In genomic region chr4:98995183-98996055, GRCh38 we compare ENCODE assay signal across 1 cellular context.
TF ChIP-seq lines count a peak whose summit lies in the region.

TSS of gene METAP1 (plus strand) at chr4:98995721. CDS start at chr4:98995754, 33 bp downstream.

TF ChIP-seq in HepG2, 621 proteins besides CTCF, POLR2A, EP300 and RAD21 (continued from another document and continues in another):
- TF ChIP-seq, protein P1, sequence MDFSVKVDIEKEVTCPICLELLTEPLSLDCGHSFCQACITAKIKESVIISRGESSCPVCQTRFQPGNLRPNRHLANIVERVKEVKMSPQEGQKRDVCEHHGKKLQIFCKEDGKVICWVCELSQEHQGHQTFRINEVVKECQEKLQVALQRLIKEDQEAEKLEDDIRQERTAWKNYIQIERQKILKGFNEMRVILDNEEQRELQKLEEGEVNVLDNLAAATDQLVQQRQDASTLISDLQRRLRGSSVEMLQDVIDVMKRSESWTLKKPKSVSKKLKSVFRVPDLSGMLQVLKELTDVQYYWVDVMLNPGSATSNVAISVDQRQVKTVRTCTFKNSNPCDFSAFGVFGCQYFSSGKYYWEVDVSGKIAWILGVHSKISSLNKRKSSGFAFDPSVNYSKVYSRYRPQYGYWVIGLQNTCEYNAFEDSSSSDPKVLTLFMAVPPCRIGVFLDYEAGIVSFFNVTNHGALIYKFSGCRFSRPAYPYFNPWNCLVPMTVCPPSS (IDR thresholded peaks at IDR 0.05): no peak
- TF ChIP-seq ZNF780A (CRISPR knock-in tag; IDR thresholded peaks at IDR 0.05): no peak
- peak; percentile 73 for TF ChIP-seq MYC (CRISPR knock-in tag; IDR thresholded peaks at IDR 0.05; ENCODE audit: borderline replicate concordance)
- TF ChIP-seq HBP1 (CRISPR knock-in tag; IDR thresholded peaks at IDR 0.05; ENCODE audit: low read depth): no peak; the same call in 1 of the 2 replicates
- TF ChIP-seq ZNF879 (CRISPR knock-in tag; IDR thresholded peaks at IDR 0.05): no peak
- TF ChIP-seq ZBTB7A (CRISPR knock-in tag; IDR thresholded peaks at IDR 0.05): no peak
- no peak for TF ChIP-seq ZHX2 (IDR thresholded peaks at IDR 0.05; ENCODE audit: low read depth)
- TF ChIP-seq ZHX2 (CRISPR knock-in tag; IDR thresholded peaks at IDR 0.05; ENCODE audit: borderline replicate concordance): no peak
- TF ChIP-seq REXO4 (CRISPR knock-in tag; IDR thresholded peaks at IDR 0.05; ENCODE audit: borderline replicate concordance): no peak
- no peak for TF ChIP-seq SMAD9 (CRISPR knock-in tag; IDR thresholded peaks at IDR 0.05)
- TF ChIP-seq POGK (CRISPR knock-in tag; conservative IDR thresholded peaks at IDR 0.05): peak; percentile 80; the same call in 1 of the 2 replicates
- TF ChIP-seq SAP130 (CRISPR knock-in tag; IDR thresholded peaks at IDR 0.05; ENCODE audit: low read depth): peak; percentile 79
- no peak; the same call in 1 of the 2 replicates for TF ChIP-seq ZNF331 (CRISPR knock-in tag; IDR thresholded peaks at IDR 0.05)
- no peak for TF ChIP-seq PLRG1 (conservative IDR thresholded peaks at IDR 0.05)
- no peak for TF ChIP-seq THAP7 (CRISPR knock-in tag; IDR thresholded peaks at IDR 0.05)
- TF ChIP-seq, protein P2, sequence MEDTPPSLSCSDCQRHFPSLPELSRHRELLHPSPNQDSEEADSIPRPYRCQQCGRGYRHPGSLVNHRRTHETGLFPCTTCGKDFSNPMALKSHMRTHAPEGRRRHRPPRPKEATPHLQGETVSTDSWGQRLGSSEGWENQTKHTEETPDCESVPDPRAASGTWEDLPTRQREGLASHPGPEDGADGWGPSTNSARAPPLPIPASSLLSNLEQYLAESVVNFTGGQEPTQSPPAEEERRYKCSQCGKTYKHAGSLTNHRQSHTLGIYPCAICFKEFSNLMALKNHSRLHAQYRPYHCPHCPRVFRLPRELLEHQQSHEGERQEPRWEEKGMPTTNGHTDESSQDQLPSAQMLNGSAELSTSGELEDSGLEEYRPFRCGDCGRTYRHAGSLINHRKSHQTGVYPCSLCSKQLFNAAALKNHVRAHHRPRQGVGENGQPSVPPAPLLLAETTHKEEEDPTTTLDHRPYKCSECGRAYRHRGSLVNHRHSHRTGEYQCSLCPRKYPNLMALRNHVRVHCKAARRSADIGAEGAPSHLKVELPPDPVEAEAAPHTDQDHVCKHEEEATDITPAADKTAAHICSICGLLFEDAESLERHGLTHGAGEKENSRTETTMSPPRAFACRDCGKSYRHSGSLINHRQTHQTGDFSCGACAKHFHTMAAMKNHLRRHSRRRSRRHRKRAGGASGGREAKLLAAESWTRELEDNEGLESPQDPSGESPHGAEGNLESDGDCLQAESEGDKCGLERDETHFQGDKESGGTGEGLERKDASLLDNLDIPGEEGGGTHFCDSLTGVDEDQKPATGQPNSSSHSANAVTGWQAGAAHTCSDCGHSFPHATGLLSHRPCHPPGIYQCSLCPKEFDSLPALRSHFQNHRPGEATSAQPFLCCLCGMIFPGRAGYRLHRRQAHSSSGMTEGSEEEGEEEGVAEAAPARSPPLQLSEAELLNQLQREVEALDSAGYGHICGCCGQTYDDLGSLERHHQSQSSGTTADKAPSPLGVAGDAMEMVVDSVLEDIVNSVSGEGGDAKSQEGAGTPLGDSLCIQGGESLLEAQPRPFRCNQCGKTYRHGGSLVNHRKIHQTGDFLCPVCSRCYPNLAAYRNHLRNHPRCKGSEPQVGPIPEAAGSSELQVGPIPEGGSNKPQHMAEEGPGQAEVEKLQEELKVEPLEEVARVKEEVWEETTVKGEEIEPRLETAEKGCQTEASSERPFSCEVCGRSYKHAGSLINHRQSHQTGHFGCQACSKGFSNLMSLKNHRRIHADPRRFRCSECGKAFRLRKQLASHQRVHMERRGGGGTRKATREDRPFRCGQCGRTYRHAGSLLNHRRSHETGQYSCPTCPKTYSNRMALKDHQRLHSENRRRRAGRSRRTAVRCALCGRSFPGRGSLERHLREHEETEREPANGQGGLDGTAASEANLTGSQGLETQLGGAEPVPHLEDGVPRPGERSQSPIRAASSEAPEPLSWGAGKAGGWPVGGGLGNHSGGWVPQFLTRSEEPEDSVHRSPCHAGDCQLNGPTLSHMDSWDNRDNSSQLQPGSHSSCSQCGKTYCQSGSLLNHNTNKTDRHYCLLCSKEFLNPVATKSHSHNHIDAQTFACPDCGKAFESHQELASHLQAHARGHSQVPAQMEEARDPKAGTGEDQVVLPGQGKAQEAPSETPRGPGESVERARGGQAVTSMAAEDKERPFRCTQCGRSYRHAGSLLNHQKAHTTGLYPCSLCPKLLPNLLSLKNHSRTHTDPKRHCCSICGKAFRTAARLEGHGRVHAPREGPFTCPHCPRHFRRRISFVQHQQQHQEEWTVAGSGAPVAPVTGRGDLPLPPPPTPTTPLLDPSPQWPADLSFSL (CRISPR knock-in tag; IDR thresholded peaks at IDR 0.05): no peak; the same call in 1 of the 2 replicates
- TF ChIP-seq HOMEZ (CRISPR knock-in tag; IDR thresholded peaks at IDR 0.05; ENCODE audit: low read depth): peak; percentile 19; the same call in 1 of the 2 replicates
- no peak for TF ChIP-seq ZNF550 (CRISPR knock-in tag; IDR thresholded peaks at IDR 0.05; ENCODE audit: borderline replicate concordance)
- TF ChIP-seq TCF7L2 (IDR thresholded peaks at IDR 0.05; ENCODE audit: low read depth, low read length): no peak
- TF ChIP-seq, protein P3, sequence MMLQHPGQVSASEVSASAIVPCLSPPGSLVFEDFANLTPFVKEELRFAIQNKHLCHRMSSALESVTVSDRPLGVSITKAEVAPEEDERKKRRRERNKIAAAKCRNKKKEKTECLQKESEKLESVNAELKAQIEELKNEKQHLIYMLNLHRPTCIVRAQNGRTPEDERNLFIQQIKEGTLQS (CRISPR knock-in tag; IDR thresholded peaks at IDR 0.05): no peak
- TF ChIP-seq ZZZ3 (CRISPR knock-in tag; IDR thresholded peaks at IDR 0.05; ENCODE audit: borderline replicate concordance): no peak; the same call in 1 of the 2 replicates
- TF ChIP-seq ZNF501 (CRISPR knock-in tag; IDR thresholded peaks at IDR 0.05): peak; percentile 92
- no peak for TF ChIP-seq ZNF704 (CRISPR knock-in tag; IDR thresholded peaks at IDR 0.05; ENCODE audit: borderline replicate concordance)
- no peak for TF ChIP-seq NFRKB (IDR thresholded peaks at IDR 0.05)
- TF ChIP-seq ZNF549 (CRISPR knock-in tag; IDR thresholded peaks at IDR 0.05): no peak
- peak; percentile 87 for TF ChIP-seq PHF8 (CRISPR knock-in tag; IDR thresholded peaks at IDR 0.05)
- no peak for TF ChIP-seq SNAPC2 (CRISPR knock-in tag; IDR thresholded peaks at IDR 0.05)
- peak; percentile 85 for TF ChIP-seq REPIN1 (CRISPR knock-in tag; IDR thresholded peaks at IDR 0.05; ENCODE audit: borderline replicate concordance, low read depth)
- no peak for TF ChIP-seq ATF1 (CRISPR knock-in tag; IDR thresholded peaks at IDR 0.05)
- no peak for TF ChIP-seq SSRP1 (CRISPR knock-in tag; IDR thresholded peaks at IDR 0.05)
- TF ChIP-seq ZNF572 (CRISPR knock-in tag; IDR thresholded peaks at IDR 0.05): 0 out of 2 replicates have a peak, but pooled peaks have one; percentile 10
- TF ChIP-seq ZNF883 (CRISPR knock-in tag; IDR thresholded peaks at IDR 0.05; ENCODE audit: not compliant biosample characterization): peak; percentile 82
- peak; percentile 10; the same call in 1 of the 2 replicates for TF ChIP-seq NCOA2 (CRISPR knock-in tag; IDR thresholded peaks at IDR 0.05)
- no peak for TF ChIP-seq BRD4 (CRISPR knock-in tag; IDR thresholded peaks at IDR 0.05)
- TF ChIP-seq, protein P4, sequence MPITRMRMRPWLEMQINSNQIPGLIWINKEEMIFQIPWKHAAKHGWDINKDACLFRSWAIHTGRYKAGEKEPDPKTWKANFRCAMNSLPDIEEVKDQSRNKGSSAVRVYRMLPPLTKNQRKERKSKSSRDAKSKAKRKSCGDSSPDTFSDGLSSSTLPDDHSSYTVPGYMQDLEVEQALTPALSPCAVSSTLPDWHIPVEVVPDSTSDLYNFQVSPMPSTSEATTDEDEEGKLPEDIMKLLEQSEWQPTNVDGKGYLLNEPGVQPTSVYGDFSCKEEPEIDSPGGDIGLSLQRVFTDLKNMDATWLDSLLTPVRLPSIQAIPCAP (CRISPR knock-in tag; IDR thresholded peaks at IDR 0.05; ENCODE audit: low read depth): no peak
- no peak for TF ChIP-seq PCBP2 (optimal IDR thresholded peaks at IDR 0.05; ENCODE audit: low read depth, low read length, poor library complexity, severe bottlenecking)
- TF ChIP-seq KLF11 (CRISPR knock-in tag; IDR thresholded peaks at IDR 0.05): no peak
